Comparison of ENCODE assay signal across 8 cellular contexts in genomic region chr2:174486614-174487535, GRCh38. TPM values are rescaled to one million over a fixed set of nuclear protein-coding genes. Genes with fewer than 3 reads are reported as not detected.
DNase-seq lines count a peak whose midpoint lies in the region; ATAC-seq and TF ChIP-seq lines count a peak whose summit lies in the region.

A gene with protein sequence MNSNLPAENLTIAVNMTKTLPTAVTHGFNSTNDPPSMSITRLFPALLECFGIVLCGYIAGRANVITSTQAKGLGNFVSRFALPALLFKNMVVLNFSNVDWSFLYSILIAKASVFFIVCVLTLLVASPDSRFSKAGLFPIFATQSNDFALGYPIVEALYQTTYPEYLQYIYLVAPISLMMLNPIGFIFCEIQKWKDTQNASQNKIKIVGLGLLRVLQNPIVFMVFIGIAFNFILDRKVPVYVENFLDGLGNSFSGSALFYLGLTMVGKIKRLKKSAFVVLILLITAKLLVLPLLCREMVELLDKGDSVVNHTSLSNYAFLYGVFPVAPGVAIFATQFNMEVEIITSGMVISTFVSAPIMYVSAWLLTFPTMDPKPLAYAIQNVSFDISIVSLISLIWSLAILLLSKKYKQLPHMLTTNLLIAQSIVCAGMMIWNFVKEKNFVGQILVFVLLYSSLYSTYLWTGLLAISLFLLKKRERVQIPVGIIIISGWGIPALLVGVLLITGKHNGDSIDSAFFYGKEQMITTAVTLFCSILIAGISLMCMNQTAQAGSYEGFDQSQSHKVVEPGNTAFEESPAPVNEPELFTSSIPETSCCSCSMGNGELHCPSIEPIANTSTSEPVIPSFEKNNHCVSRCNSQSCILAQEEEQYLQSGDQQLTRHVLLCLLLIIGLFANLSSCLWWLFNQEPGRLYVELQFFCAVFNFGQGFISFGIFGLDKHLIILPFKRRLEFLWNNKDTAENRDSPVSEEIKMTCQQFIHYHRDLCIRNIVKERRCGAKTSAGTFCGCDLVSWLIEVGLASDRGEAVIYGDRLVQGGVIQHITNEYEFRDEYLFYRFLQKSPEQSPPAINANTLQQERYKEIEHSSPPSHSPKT (minus strand): TSS chr2:174487029. CDS start chr2:174481956, 5,073 bp downstream.

- H3K36me3 ChIP-seq in kidney epithelial cell (ENCODE audit: control insufficient read depth, insufficient read depth, low read length), result no peaks in the 10 kb centered on the region

- peak; percentile 82 for ATAC-seq in GM19043 (IDR thresholded peaks at IDR 0.05; ENCODE audit: low read depth, unreplicated experiment)
- peak; percentile 80 for ATAC-seq in HG03354 (IDR thresholded peaks at IDR 0.05; ENCODE audit: poor library complexity, severe bottlenecking, unreplicated experiment)

- TF ChIP-seq CTCF in kidney epithelial cell (IDR thresholded peaks at IDR 0.05; ENCODE audit: insufficient read depth, low read length, poor library complexity, severe bottlenecking), result peak; percentile 3

- DNase-seq in AML-193 (lab: John Stamatoyannopoulos, UW) (peak; percentile 87 to 90), NCI-H460 (ENCODE audit: extremely low read depth, low read depth) (peak; percentile 98), cerebellum (ENCODE audit: low spot score) (peak; percentile 100), kidney epithelial cell (ENCODE audit: low read depth) (peak; percentile 91)
- DNase-seq in activated CD4-positive, CD25-positive, alpha-beta regulatory T cell treated with anti-CD3 and anti-CD28 coated beads, Interleukin-2, amount 50 U/mL, for 72 hours, result peak; percentile 87
- DNase-seq in stimulated activated CD4-positive, alpha-beta T cell treated with anti-CD3 and anti-CD28 coated beads, Interleukin-15, amount 100 ng/mL, for 24 hours, result peak; percentile 100

- H3K27me3 ChIP-seq in kidney epithelial cell (ENCODE audit: control insufficient read depth, insufficient read depth, low read length), result no peaks in the 10 kb centered on the region

- peak within 1 kb of the TSS; percentile 75 for H3K4me3 ChIP-seq in kidney epithelial cell (ENCODE audit: low read depth, low read length)

RNA-seq across cellular contexts. Expression of the gene that starts here (rescaled TPM):
- total RNA-seq in NCI-H460 (2014; rRNA removed; shearing (Covaris generic)), result 2.1 and 2.2 TPM in 2 replicates
- 0.70 and 1.0 TPM in 2 replicates for polyA plus RNA-seq in NCI-H460 (2014; cell fraction: nucleus; rRNA removed)
- total RNA-seq in cerebellum (13.5 TPM), kidney epithelial cell (1.0 and 1.7 TPM in 2 replicates)

Comparison
In these comparisons a context has a peak if more than half of its experiments do, and no peak if none do; other contexts are left out.
1. Peak in every context shown above with its lines: DNase-seq, ATAC-seq and H3K4me3 ChIP-seq.